In genomic region chr19:43950834-43951626, GRCh38 we compare ENCODE assay signal across 8 cellular contexts. TPM values are rescaled to one million over a fixed set of nuclear protein-coding genes. Genes with fewer than 3 reads are reported as not detected.
DNase-seq lines count a peak whose midpoint lies in the region; ATAC-seq lines count a peak whose summit lies in the region.

Gene ZNF221 (plus strand): TSS chr19:43951228. CDS start chr19:43962727, 11,499 bp downstream.

- DNase-seq in AG08396 (ENCODE audit: low spot score) (peak; percentile 92), NCI-H345 treated with DMSO at 0.1 percent for 48 hours (lab: John Stamatoyannopoulos, UW; ENCODE audit: unreplicated experiment) (peak; percentile 61), dedifferentiated amniotic fluid mesenchymal stem cell (ENCODE audit: extremely low spot score) (peak; percentile 99), left colon (peak; percentile 88 to 92)
- DNase-seq in activated CD4-positive, alpha-beta T cell treated with anti-CD3 and anti-CD28 coated beads for 1 hour: peak; percentile 25
- peak in 3 of 4 experiments; percentile 26 to 51 (median 49) for DNase-seq in stimulated activated CD4-positive, alpha-beta T cell treated with anti-CD3 and anti-CD28 coated beads, Interleukin-1b, Interleukin-23, amount 100 ng/mL, for 24 hours (ENCODE audit: low read depth in 4 of 4, low spot score in 1 of 4)

- ATAC-seq in GM18907 (IDR thresholded peaks at IDR 0.05; ENCODE audit: unreplicated experiment): peak; percentile 93
- ATAC-seq in HG03135 (IDR thresholded peaks at IDR 0.05; ENCODE audit: unreplicated experiment): peak; percentile 90
- peak; percentile 100 for ATAC-seq in left colon

- intact Hi-C loops in left colon (cut with DNase I, micrococcal nuclease): no loop called here

RNA-seq across cellular contexts. Expression of gene ZNF221, which starts in this region (rescaled TPM):
- 1 to 10 TPM; 1.4 to 2.1 TPM for total RNA-seq in left colon

Comparison
In these comparisons a context has a peak if more than half of its experiments do, and no peak if none do; other contexts are left out.
1. Peak in every context shown above with its lines: DNase-seq and ATAC-seq.
2. DNase-seq: peak in every context shown above with its lines; median percentile 99 in dedifferentiated amniotic fluid mesenchymal stem cell; 92 in AG08396; 90 in left colon; 61 in NCI-H345 treated with DMSO at 0.1 percent for 48 hours; 49 in stimulated activated CD4-positive, alpha-beta T cell treated with anti-CD3 and anti-CD28 coated beads, Interleukin-1b, Interleukin-23, amount 100 ng/mL, for 24 hours; 25 in activated CD4-positive, alpha-beta T cell treated with anti-CD3 and anti-CD28 coated beads for 1 hour.